9 cellular contexts compared by ENCODE assay signal in genomic region chr7:28957064-28957821, GRCh38. TPM values are rescaled to one million over a fixed set of nuclear protein-coding genes. Genes with fewer than 3 reads are reported as not detected.
DNase-seq lines count a peak whose midpoint lies in the region; ATAC-seq and TF ChIP-seq lines count a peak whose summit lies in the region.
"Had no signal": no experiment of that assay in that cellular context is flagged by ENCODE, and none has a peak within 500 bp of the region (broad histone marks: within the 10 kb centered on the region; RNA-seq: fewer than 3 reads in every experiment).

No MANE protein-coding gene starts in this region.

- H2BK15ac ChIP-seq in IMR-90 (ENCODE audit: low read depth, low read length): no peak overlapping the region

- TF ChIP-seq CTCF in IMR-90 (conservative IDR thresholded peaks at IDR 0.05; ENCODE audit: low read depth, low read length) (no peak), brain (conservative IDR thresholded peaks at IDR 0.05) (no peak)

- H2BK20ac ChIP-seq in IMR-90 (ENCODE audit: low read depth, low read length): no peak overlapping the region

- CTCF ChIA-PET in IMR-90 (lab: Yijun Ruan, JAX): interaction anchor here (0.7 to 1.6 kb wide), 5 partner anchors 10 to 145 kb away, joined by 3 to 6 read pairs (median 3); no protein-coding TSS in a partner anchor

- POLR2A ChIA-PET in IMR-90 (lab: Charles Lee; ENCODE audit: unreplicated experiment): no interaction called here

- 3% methylated on average over 21 of the region's 63 CpGs; no CpG with 5 or more reads in 1 of the 2 experiments for WGBS in IMR-90 (ENCODE audit: extremely low coverage in 2 of 2, insufficient read length in 1 of 2), 2 experiments

- H3K23ac ChIP-seq in IMR-90 (ENCODE audit: low read depth, low read length): no peak overlapping the region

- peak overlapping the region; percentile 77 for H2AFZ ChIP-seq in IMR-90 (replicated peaks; ENCODE audit: low read length, poor library complexity)

- H4K20me1 ChIP-seq in IMR-90 (ENCODE audit: insufficient read depth, low read length): no peaks in the 10 kb centered on the region

- no peaks in the 10 kb centered on the region for H3K36me3 Mint-ChIP-seq in brain
- H3K36me3 Mint-ChIP-seq in stimulated activated memory B cell treated with anti-CD40 and anti-IgM and Interleukin-4, amounts not matched to agents 10 μg/mL and 1 μg/mL and 100 μg/mL, for 72 hours: no peaks in the 10 kb centered on the region

- H3K27me3 Mint-ChIP-seq in brain: peaks cover 29% of the 10 kb centered on the region
- peaks cover 70% of the 10 kb centered on the region for H3K27me3 Mint-ChIP-seq in stimulated activated memory B cell treated with anti-CD40 and anti-IgM and Interleukin-4, amounts not matched to agents 10 μg/mL and 1 μg/mL and 100 μg/mL, for 72 hours

- peaks cover 53% of the 10 kb centered on the region for H3K4me1 Mint-ChIP-seq in brain
- peaks cover 15% of the 10 kb centered on the region for H3K4me1 Mint-ChIP-seq in stimulated activated memory B cell treated with anti-CD40 and anti-IgM and Interleukin-4, amounts not matched to agents 10 μg/mL and 1 μg/mL and 100 μg/mL, for 72 hours

- no peak overlapping the region for H3K56ac ChIP-seq in IMR-90 (ENCODE audit: extremely low read depth, insufficient read depth, low read length)

- TF ChIP-seq RAD21 in IMR-90 (IDR thresholded peaks at IDR 0.05; ENCODE audit: low read length): no peak

- H3K4me2 ChIP-seq in IMR-90 (ENCODE audit: low read depth, low read length): peak overlapping the region; percentile 72; the same call in 1 of the 2 replicates

- in situ Hi-C loops in IMR-90 (cut with MboI; ENCODE audit: low sequenced_read_pairs): no loop called here

- no peak overlapping the region for H2AK5ac ChIP-seq in IMR-90 (ENCODE audit: low read depth, low read length)

- peak overlapping the region in 4 of 5 experiments; percentile 42 to 95 (median 76) for H3K27ac Mint-ChIP-seq in brain
- H3K27ac Mint-ChIP-seq in stimulated activated memory B cell treated with anti-CD40 and anti-IgM and Interleukin-4, amounts not matched to agents 10 μg/mL and 1 μg/mL and 100 μg/mL, for 72 hours: no peak overlapping the region

- dilution Hi-C loops in IMR-90 (cut with HindIII; ENCODE audit: low sequenced_read_pairs, unreplicated experiment): no loop called here

- intact Hi-C loops in IMR-90 (cut with micrococcal nuclease): no loop called here

- DNase-seq in AG20443 (ENCODE audit: low spot score) (peak; percentile 24), IMR-90 (no peak), iris pigment epithelial cell (ENCODE audit: low read depth) (peak; percentile 20)
- DNase-seq in activated effector memory CD4-positive, alpha-beta T cell treated with Interleukin-2 at 50 U/mL for 16 hours: no peak

- peak overlapping the region; percentile 39; the same call in 1 of the 2 replicates for H3K4me3 ChIP-seq in IMR-90 (ENCODE audit: insufficient read depth, low read depth, low read length)
- H3K4me3 ChIP-seq: GM12878 had no signal

- no peak overlapping the region for H4K5ac ChIP-seq in IMR-90 (ENCODE audit: low read depth, low read length)

- H3K9ac ChIP-seq in IMR-90 (ENCODE audit: low read depth, low read length): no peak overlapping the region

- no peak overlapping the region for H2BK5ac ChIP-seq in IMR-90 (ENCODE audit: low read depth, low read length, poor library complexity, severe bottlenecking)

- no peak overlapping the region for H4K91ac ChIP-seq in IMR-90 (ENCODE audit: insufficient read depth, low read depth, low read length)

- H3K27me3 ChIP-seq in IMR-90 (ENCODE audit: control insufficient read depth, insufficient read depth, low read length): peaks cover 58% of the 10 kb centered on the region

- H3K4me1 ChIP-seq in IMR-90 (ENCODE audit: control insufficient read depth, insufficient read depth, low read length): peaks cover 9% of the 10 kb centered on the region

- H3K4ac ChIP-seq in IMR-90 (ENCODE audit: low read depth, low read length): no peak overlapping the region

- H3K9me3 ChIP-seq in IMR-90 (ENCODE audit: control insufficient read depth, insufficient read depth, low read length): peaks cover 7% of the 10 kb centered on the region; the same call in 1 of the 2 replicates

- no peaks in the 10 kb centered on the region for H3K79me1 ChIP-seq in IMR-90 (ENCODE audit: low read depth in 1 of 2, low read length in 2 of 2)

- no peak overlapping the region for H3K27ac ChIP-seq in IMR-90 (ENCODE audit: insufficient read depth, low read length)

- no peaks in the 10 kb centered on the region for H3K36me3 ChIP-seq in IMR-90 (ENCODE audit: control insufficient read depth, insufficient read depth, low read length)

- H2AK9ac ChIP-seq in IMR-90 (replicated peaks; ENCODE audit: low read depth, low read length, poor library complexity): no peak overlapping the region

- H3K18ac ChIP-seq in IMR-90 (ENCODE audit: low read depth, low read length): no peak overlapping the region

- no peak overlapping the region for H2BK120ac ChIP-seq in IMR-90 (ENCODE audit: low read depth, low read length)

- H3K14ac ChIP-seq in IMR-90 (replicated peaks; ENCODE audit: low read depth, low read length): no peak overlapping the region

- ATAC-seq in IMR-90 (ENCODE audit: low read depth) (no peak; the same call in 1 of the 2 replicates), HG02885 (IDR thresholded peaks at IDR 0.05; ENCODE audit: poor library complexity, unreplicated experiment) (no peak), HG03469 (IDR thresholded peaks at IDR 0.05; ENCODE audit: unreplicated experiment) (no peak)
- ATAC-seq in stimulated activated memory B cell treated with anti-CD40 and anti-IgM and Interleukin-4, amounts not matched to agents 10 μg/mL and 1 μg/mL and 100 μg/mL, for 72 hours: no peak
- ATAC-seq: GM12878 had no signal

- H3K9me1 ChIP-seq in IMR-90 (ENCODE audit: insufficient read depth, low read length): no peaks in the 10 kb centered on the region

- BruUV-seq in IMR-90 (replicated peaks; lab: Mats Ljungman, UMichigan): no TSS peak

- H3K4me3 Mint-ChIP-seq in brain: peak overlapping the region; percentile 85 to 90 (median 87)
- H3K4me3 Mint-ChIP-seq in stimulated activated memory B cell treated with anti-CD40 and anti-IgM and Interleukin-4, amounts not matched to agents 10 μg/mL and 1 μg/mL and 100 μg/mL, for 72 hours: peak overlapping the region; percentile 27

- no peak overlapping the region for H4K8ac ChIP-seq in IMR-90 (ENCODE audit: low read depth in 2 of 2, low read length in 2 of 2)

- H3K9me3 Mint-ChIP-seq in brain: peaks cover 0 to 3% (median 0%) of the 10 kb centered on the region in 5 experiments
- no peaks in the 10 kb centered on the region for H3K9me3 Mint-ChIP-seq in stimulated activated memory B cell treated with anti-CD40 and anti-IgM and Interleukin-4, amounts not matched to agents 10 μg/mL and 1 μg/mL and 100 μg/mL, for 72 hours

- TF ChIP-seq POLR2A in IMR-90 (IDR thresholded peaks at IDR 0.05; ENCODE audit: low read depth, low read length): no peak

TF ChIP-seq in IMR-90, 13 proteins besides CTCF, POLR2A, EP300 and RAD21:
- TF ChIP-seq, protein P1, sequence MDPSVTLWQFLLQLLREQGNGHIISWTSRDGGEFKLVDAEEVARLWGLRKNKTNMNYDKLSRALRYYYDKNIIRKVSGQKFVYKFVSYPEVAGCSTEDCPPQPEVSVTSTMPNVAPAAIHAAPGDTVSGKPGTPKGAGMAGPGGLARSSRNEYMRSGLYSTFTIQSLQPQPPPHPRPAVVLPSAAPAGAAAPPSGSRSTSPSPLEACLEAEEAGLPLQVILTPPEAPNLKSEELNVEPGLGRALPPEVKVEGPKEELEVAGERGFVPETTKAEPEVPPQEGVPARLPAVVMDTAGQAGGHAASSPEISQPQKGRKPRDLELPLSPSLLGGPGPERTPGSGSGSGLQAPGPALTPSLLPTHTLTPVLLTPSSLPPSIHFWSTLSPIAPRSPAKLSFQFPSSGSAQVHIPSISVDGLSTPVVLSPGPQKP (IDR thresholded peaks at IDR 0.05; ENCODE audit: borderline replicate concordance, low read depth, low read length): no peak
- TF ChIP-seq SMC3 (IDR thresholded peaks at IDR 0.05; ENCODE audit: low read depth, low read length) (no peak), CEBPB (IDR thresholded peaks at IDR 0.05; ENCODE audit: low read depth, low read length) (no peak), NFE2L2 (IDR thresholded peaks at IDR 0.05; ENCODE audit: low read depth, low read length) (no peak), MXI1 (IDR thresholded peaks at IDR 0.05; ENCODE audit: borderline replicate concordance, low read depth, low read length) (no peak), FOS (IDR thresholded peaks at IDR 0.05; ENCODE audit: low read depth, low read length) (no peak), MAFK (IDR thresholded peaks at IDR 0.05; ENCODE audit: low read depth, low read length) (no peak), RCOR1 (IDR thresholded peaks at IDR 0.05; ENCODE audit: insufficient replicate concordance, low read length) (no peak), BHLHE40 (IDR thresholded peaks at IDR 0.05; ENCODE audit: low read depth, low read length) (no peak), CHD1 (IDR thresholded peaks at IDR 0.05; ENCODE audit: low read depth, low read length) (no peak), RFX5 (IDR thresholded peaks at IDR 0.05; ENCODE audit: low read depth, low read length) (no peak), MAZ (IDR thresholded peaks at IDR 0.05; ENCODE audit: borderline replicate concordance, low read depth, low read length) (no peak)
- TF ChIP-seq, protein P2, sequence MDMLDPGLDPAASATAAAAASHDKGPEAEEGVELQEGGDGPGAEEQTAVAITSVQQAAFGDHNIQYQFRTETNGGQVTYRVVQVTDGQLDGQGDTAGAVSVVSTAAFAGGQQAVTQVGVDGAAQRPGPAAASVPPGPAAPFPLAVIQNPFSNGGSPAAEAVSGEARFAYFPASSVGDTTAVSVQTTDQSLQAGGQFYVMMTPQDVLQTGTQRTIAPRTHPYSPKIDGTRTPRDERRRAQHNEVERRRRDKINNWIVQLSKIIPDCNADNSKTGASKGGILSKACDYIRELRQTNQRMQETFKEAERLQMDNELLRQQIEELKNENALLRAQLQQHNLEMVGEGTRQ (IDR thresholded peaks at IDR 0.05; ENCODE audit: low read depth, low read length): no peak

RNA-seq across cellular contexts. Expression of gene TRIL, which starts 0.9 kb away (rescaled TPM):
- under 0.01 TPM in 2 replicates for total RNA-seq in IMR-90 (2012; rRNA removed)
- polyA plus RNA-seq in IMR-90 (2012; rRNA removed): 0.04 and 0.09 TPM in 2 replicates
- 0.06 and 0.10 TPM in 2 replicates for polyA plus RNA-seq in IMR-90 (2012; cell fraction: cytosol; rRNA removed)
- 0.01 and 0.02 TPM in 2 replicates for polyA plus RNA-seq in IMR-90 (2012; cell fraction: nucleus; rRNA removed; ENCODE audit: low replicate concordance)
- polyA plus RNA-seq in brain (ENCODE audit: insufficient read depth, low read depth, low replicate concordance): 18.6 TPM
- total RNA-seq: GM12878 had no signal
- polyA plus RNA-seq: GM12878 had no signal

Comparison
In these comparisons a context has a peak if more than half of its experiments do, and no peak if none do; other contexts are left out.
1. DNase-seq: peak in AG20443 (single experiment) and iris pigment epithelial cell (single experiment); none in IMR-90 (single experiment) and activated effector memory CD4-positive, alpha-beta T cell treated with Interleukin-2 at 50 U/mL for 16 hours (single experiment).
2. RNA of gene TRIL, which starts 0.9 kb away (polyA plus RNA-seq): 18.6 TPM in brain (single experiment); 0.01 to 0.10 TPM in IMR-90; every median in the first group is over 10 times any median in the second.